In the genomic region with DNA sequence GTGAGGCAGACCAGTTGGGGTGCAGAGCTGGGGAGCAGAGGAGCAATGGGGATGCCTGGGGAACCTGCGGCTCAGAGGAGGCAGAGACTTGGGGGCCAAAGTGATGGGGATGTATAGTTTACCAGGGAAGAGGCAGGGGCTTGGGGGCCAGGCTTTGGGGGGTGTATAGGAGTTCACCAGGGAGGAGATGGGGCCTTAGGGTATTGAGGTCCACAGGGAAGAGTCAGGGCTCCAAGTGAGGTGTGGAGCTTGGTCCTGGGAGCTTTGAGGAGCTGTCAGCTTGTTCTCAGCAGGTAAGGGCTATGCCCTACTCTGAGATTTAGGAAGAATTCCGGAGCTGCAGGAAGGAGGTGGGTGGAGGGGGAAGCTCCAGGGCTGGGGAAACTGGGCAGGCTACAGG, we compare ENCODE assay signal across 29 cellular contexts. TPM values are rescaled to one million over a fixed set of nuclear protein-coding genes. Genes with fewer than 3 reads are reported as not detected.
A peak's percentile ranks its signal among the peaks of the same experiment; 100 is the strongest.
DNase-seq lines count a peak whose midpoint lies in the region; ATAC-seq and TF ChIP-seq lines count a peak whose summit lies in the region.
"Had no signal": no experiment of that assay in that cellular context is flagged by ENCODE, and none has a peak within 500 bp of the region (broad histone marks: within the 10 kb centered on the region; RNA-seq: fewer than 3 reads in every experiment).

No MANE protein-coding gene starts in this region.

- H3K27ac Mint-ChIP-seq in activated naive CD4-positive, alpha-beta T cell treated with anti-CD3 and anti-CD28 coated beads, Interleukin-2, amount 10 ng/mL, durations not matched to agents 7 days and 5 days: peak overlapping the region; percentile 37
- H3K27ac Mint-ChIP-seq in activated B cell treated with CpG ODN at 0.5 μM for 24 hours: peak overlapping the region; percentile 41
- H3K27ac Mint-ChIP-seq in naive thymus-derived CD4-positive, alpha-beta T cell: peak overlapping the region in 4 of 9 donors; percentile 12 to 88 (median 44)
- H3K27ac Mint-ChIP-seq in stimulated activated naive B cell treated with anti-CD40 and anti-IgM and Interleukin-4, amounts not matched to agents 10 μg/mL and 1 μg/mL and 100 μg/mL, for 72 hours: peak overlapping the region; percentile 34
- H3K27ac Mint-ChIP-seq: activated CD4-positive, alpha-beta T cell treated with anti-CD3 and anti-CD28 coated beads, Interleukin-2, amount 10 ng/mL, durations not matched to agents 24 days and 14 days; mesothelial cell of epicardium; natural killer cell treated with Interleukin-12 subunit alpha and Interleukin-12 subunit beta and Interleukin-15 and Interleukin-18, amount 100 ng/mL, for 72 hours had no signal

- no peaks in the 10 kb centered on the region for H3K4me1 ChIP-seq in naive thymus-derived CD4-positive, alpha-beta T cell (ENCODE audit: control insufficient read depth in 2 of 2, insufficient read depth in 2 of 2, low read length in 2 of 2)
- H3K4me1 ChIP-seq: colonic mucosa had no signal

- CTCF ChIA-PET in activated naive CD4-positive, alpha-beta T cell treated with anti-CD3 and anti-CD28 coated beads, Interleukin-2, amount 10 ng/mL, durations not matched to agents 7 days and 5 days (lab: Charles Lee): interaction anchor here (2.2 kb wide), 1 partner anchor 13 kb away, joined by 7 read pairs; no protein-coding TSS in a partner anchor
- CTCF ChIA-PET in activated B cell treated with CpG ODN at 0.5 μM for 24 hours (lab: Charles Lee): no interaction called here
- CTCF ChIA-PET in naive thymus-derived CD4-positive, alpha-beta T cell (lab: Charles Lee): no interaction called here

- peaks cover 23% of the 10 kb centered on the region for H3K36me3 Mint-ChIP-seq in activated naive CD4-positive, alpha-beta T cell treated with anti-CD3 and anti-CD28 coated beads, Interleukin-2, amount 10 ng/mL, durations not matched to agents 7 days and 5 days
- H3K36me3 Mint-ChIP-seq in activated B cell treated with CpG ODN at 0.5 μM for 24 hours (ENCODE audit: low read depth): peaks cover 37% of the 10 kb centered on the region
- H3K36me3 Mint-ChIP-seq in naive thymus-derived CD4-positive, alpha-beta T cell: peaks cover 0 to 19% (median 4%) of the 10 kb centered on the region in 5 donors
- peaks cover 26 to 28% of the 10 kb centered on the region in 2 donors for H3K36me3 Mint-ChIP-seq in stimulated activated naive B cell treated with anti-CD40 and anti-IgM and Interleukin-4, amounts not matched to agents 10 μg/mL and 1 μg/mL and 100 μg/mL, for 72 hours
- H3K36me3 Mint-ChIP-seq: natural killer cell treated with Interleukin-12 subunit alpha and Interleukin-12 subunit beta and Interleukin-15 and Interleukin-18, amount 100 ng/mL, for 72 hours had no signal

- no peaks in the 10 kb centered on the region for H3K27me3 ChIP-seq in naive thymus-derived CD4-positive, alpha-beta T cell (ENCODE audit: control insufficient read depth in 2 of 2, insufficient read depth in 2 of 2, low read length in 2 of 2)
- H3K27me3 ChIP-seq: colonic mucosa, tibial artery had no signal

- H3K36me3 ChIP-seq in naive thymus-derived CD4-positive, alpha-beta T cell (ENCODE audit: control insufficient read depth in 2 of 3, insufficient read depth in 3 of 3, low read length in 3 of 3): peaks cover 0 to 39% (median 0%) of the 10 kb centered on the region in 3 experiments
- H3K36me3 ChIP-seq: colonic mucosa had no signal

- intact Hi-C loops in activated B cell treated with CpG ODN at 0.5 μM for 24 hours (cut with micrococcal nuclease): no loop called here
- intact Hi-C loops in naive thymus-derived CD4-positive, alpha-beta T cell (cut with micrococcal nuclease): no loop called here

- no peak for ATAC-seq in activated B cell treated with CpG ODN at 0.5 μM for 24 hours (ENCODE audit: low read depth)
- no peak for ATAC-seq in naive thymus-derived CD4-positive, alpha-beta T cell
- no peak for ATAC-seq in stimulated activated naive B cell treated with anti-CD40 and anti-IgM and Interleukin-4, amounts not matched to agents 10 μg/mL and 1 μg/mL and 100 μg/mL, for 72 hours (replicated peaks)
- no peak for ATAC-seq in HG02840 (IDR thresholded peaks at IDR 0.05; ENCODE audit: low FRiP score, unreplicated experiment)
- no peak for ATAC-seq in HG02623 (IDR thresholded peaks at IDR 0.05; ENCODE audit: unreplicated experiment)
- ATAC-seq: activated T-cell treated with anti-CD3 and anti-CD28 coated beads, Interleukin-2, amount 50 U/mL, for 4 hours; stimulated activated naive CD8-positive, alpha-beta T cell treated with anti-CD3 and anti-CD28 coated beads, Interleukin-15, Interleukin-2, amounts not matched to agents 100 U/mL and 50 U/mL, for 24 hours had no signal

- no peak overlapping the region for H3K4me3 ChIP-seq in naive thymus-derived CD4-positive, alpha-beta T cell (ENCODE audit: low read length)
- H3K4me3 ChIP-seq: colonic mucosa, GM23248, tibial artery had no signal

- no peaks in the 10 kb centered on the region for H3K9me3 Mint-ChIP-seq in activated naive CD4-positive, alpha-beta T cell treated with anti-CD3 and anti-CD28 coated beads, Interleukin-2, amount 10 ng/mL, durations not matched to agents 7 days and 5 days
- no peaks in the 10 kb centered on the region for H3K9me3 Mint-ChIP-seq in activated B cell treated with CpG ODN at 0.5 μM for 24 hours
- H3K9me3 Mint-ChIP-seq in naive thymus-derived CD4-positive, alpha-beta T cell: no peaks in the 10 kb centered on the region
- no peaks in the 10 kb centered on the region for H3K9me3 Mint-ChIP-seq in stimulated activated naive B cell treated with anti-CD40 and anti-IgM and Interleukin-4, amounts not matched to agents 10 μg/mL and 1 μg/mL and 100 μg/mL, for 72 hours
- H3K9me3 Mint-ChIP-seq: activated CD4-positive, alpha-beta T cell treated with anti-CD3 and anti-CD28 coated beads, Interleukin-2, amount 10 ng/mL, durations not matched to agents 24 days and 14 days; activated T-cell treated with anti-CD3 and anti-CD28 coated beads, Interleukin-2, amount 50 U/mL, for 4 hours; CD8-positive, alpha-beta memory T cell; mesothelial cell of epicardium; natural killer cell treated with Interleukin-12 subunit alpha and Interleukin-12 subunit beta and Interleukin-15 and Interleukin-18, amount 100 ng/mL, for 72 hours had no signal

- no peak overlapping the region for H3K4me3 Mint-ChIP-seq in activated naive CD4-positive, alpha-beta T cell treated with anti-CD3 and anti-CD28 coated beads, Interleukin-2, amount 10 ng/mL, durations not matched to agents 7 days and 5 days
- no peak overlapping the region for H3K4me3 Mint-ChIP-seq in activated B cell treated with CpG ODN at 0.5 μM for 24 hours
- H3K4me3 Mint-ChIP-seq in naive thymus-derived CD4-positive, alpha-beta T cell: no peak overlapping the region
- no peak overlapping the region for H3K4me3 Mint-ChIP-seq in stimulated activated naive B cell treated with anti-CD40 and anti-IgM and Interleukin-4, amounts not matched to agents 10 μg/mL and 1 μg/mL and 100 μg/mL, for 72 hours
- H3K4me3 Mint-ChIP-seq: activated CD4-positive, alpha-beta T cell treated with anti-CD3 and anti-CD28 coated beads, Interleukin-2, amount 10 ng/mL, durations not matched to agents 24 days and 14 days; activated T-cell treated with anti-CD3 and anti-CD28 coated beads, Interleukin-2, amount 50 U/mL, for 4 hours; CD8-positive, alpha-beta memory T cell; mesothelial cell of epicardium; natural killer cell treated with Interleukin-12 subunit alpha and Interleukin-12 subunit beta and Interleukin-15 and Interleukin-18, amount 100 ng/mL, for 72 hours had no signal

- no peaks in the 10 kb centered on the region for H3K27me3 Mint-ChIP-seq in activated naive CD4-positive, alpha-beta T cell treated with anti-CD3 and anti-CD28 coated beads, Interleukin-2, amount 10 ng/mL, durations not matched to agents 7 days and 5 days
- H3K27me3 Mint-ChIP-seq in activated B cell treated with CpG ODN at 0.5 μM for 24 hours: no peaks in the 10 kb centered on the region
- no peaks in the 10 kb centered on the region for H3K27me3 Mint-ChIP-seq in naive thymus-derived CD4-positive, alpha-beta T cell
- H3K27me3 Mint-ChIP-seq in stimulated activated naive B cell treated with anti-CD40 and anti-IgM and Interleukin-4, amounts not matched to agents 10 μg/mL and 1 μg/mL and 100 μg/mL, for 72 hours: no peaks in the 10 kb centered on the region
- H3K27me3 Mint-ChIP-seq: activated CD4-positive, alpha-beta T cell treated with anti-CD3 and anti-CD28 coated beads, Interleukin-2, amount 10 ng/mL, durations not matched to agents 24 days and 14 days; CD8-positive, alpha-beta memory T cell; natural killer cell treated with Interleukin-12 subunit alpha and Interleukin-12 subunit beta and Interleukin-15 and Interleukin-18, amount 100 ng/mL, for 72 hours had no signal

- no peak for TF ChIP-seq CTCF in activated B cell treated with CpG ODN at 0.5 μM for 24 hours (IDR thresholded peaks at IDR 0.05)

- POLR2A ChIA-PET in activated B cell treated with CpG ODN at 0.5 μM for 24 hours (lab: Charles Lee): no interaction called here
- POLR2A ChIA-PET in naive thymus-derived CD4-positive, alpha-beta T cell (lab: Charles Lee): interaction anchor here (0.7 kb wide), 1 partner anchor 8 kb away, joined by 5 read pairs; no protein-coding TSS in a partner anchor

- DNase-seq in activated naive CD4-positive, alpha-beta T cell treated with anti-CD3 and anti-CD28 coated beads, Interleukin-2, amount 10 ng/mL, durations not matched to agents 7 days and 5 days: no peak
- DNase-seq in activated naive CD4-positive, alpha-beta T cell treated with anti-CD3 and anti-CD28 coated beads, Interleukin-2, amount 50 U/mL, for 16 hours: no peak
- no peak for DNase-seq in activated B cell treated with CpG ODN at 0.5 μM for 24 hours
- no peak for DNase-seq in naive thymus-derived CD4-positive, alpha-beta T cell
- no peak for DNase-seq in stimulated activated naive B cell treated with anti-CD40 and anti-IgM and Interleukin-4, amounts not matched to agents 10 μg/mL and 1 μg/mL and 100 μg/mL, for 72 hours
- no peak for DNase-seq in midbrain (lab: John Stamatoyannopoulos, UW)
- DNase-seq: activated CD4-positive, alpha-beta T cell treated with anti-CD3 and anti-CD28 coated beads, Interleukin-2, amount 10 ng/mL, durations not matched to agents 24 days and 14 days; activated T-cell treated with anti-CD3 and anti-CD28 coated beads, Interleukin-2, amount 50 U/mL, for 4 hours; anterior cingulate cortex; CD8-positive, alpha-beta memory T cell; colonic mucosa; DMS 273 treated with DMSO at 0.1 percent for 48 hours; effector CD8-positive, alpha-beta T cell; erythroblast; GM23248; Karpas-422; NCI-H1436; NCI-H2107; NCI-H446; NCI-H774; stimulated activated CD4-positive, alpha-beta T cell treated with anti-CD3 and anti-CD28 coated beads, Interleukin-15, amount 100 ng/mL, for 24 hours; stimulated activated naive CD8-positive, alpha-beta T cell treated with anti-CD3 and anti-CD28 coated beads, Interleukin-15, Interleukin-2, amounts not matched to agents 100 U/mL and 50 U/mL, for 24 hours; tibial artery had no signal

- H3K27ac ChIP-seq in naive thymus-derived CD4-positive, alpha-beta T cell (ENCODE audit: low read depth, low read length): peak overlapping the region; percentile 13
- H3K27ac ChIP-seq: colonic mucosa, GM23248, HL-60, tibial artery, VCaP had no signal

- no peaks in the 10 kb centered on the region for H3K4me1 Mint-ChIP-seq in activated naive CD4-positive, alpha-beta T cell treated with anti-CD3 and anti-CD28 coated beads, Interleukin-2, amount 10 ng/mL, durations not matched to agents 7 days and 5 days
- peaks cover 25% of the 10 kb centered on the region for H3K4me1 Mint-ChIP-seq in activated B cell treated with CpG ODN at 0.5 μM for 24 hours
- H3K4me1 Mint-ChIP-seq in naive thymus-derived CD4-positive, alpha-beta T cell: peaks cover 0 to 13% (median 0%) of the 10 kb centered on the region in 7 donors
- H3K4me1 Mint-ChIP-seq in stimulated activated naive B cell treated with anti-CD40 and anti-IgM and Interleukin-4, amounts not matched to agents 10 μg/mL and 1 μg/mL and 100 μg/mL, for 72 hours: peaks cover 24 to 47% of the 10 kb centered on the region in 2 donors
- H3K4me1 Mint-ChIP-seq: mesothelial cell of epicardium had no signal

- no peaks in the 10 kb centered on the region for H3K9me3 ChIP-seq in naive thymus-derived CD4-positive, alpha-beta T cell (ENCODE audit: control insufficient read depth in 2 of 3, low read length in 3 of 3)
- H3K9me3 ChIP-seq: colonic mucosa, tibial artery had no signal

RNA-seq across cellular contexts. Expression of a gene that starts 10.8 kb away (rescaled TPM):
- total RNA-seq in activated B cell treated with CpG ODN at 0.5 μM for 24 hours: 13.2 and 15.5 TPM in 2 replicates
- 10 to 100 TPM; 11.2 to 22.4 (median 20.6) TPM for total RNA-seq in naive thymus-derived CD4-positive, alpha-beta T cell
- polyA plus RNA-seq in naive thymus-derived CD4-positive, alpha-beta T cell: 10 to 100 TPM in 1 of 2 donors, 1 to 10 TPM in 1; 8.0 to 20.5 TPM

RNA-seq across cellular contexts. Expression of a gene that starts 20.0 kb away (rescaled TPM):
- 30.9 and 31.6 TPM in 2 replicates for total RNA-seq in activated B cell treated with CpG ODN at 0.5 μM for 24 hours
- 10 to 100 TPM; 28.1 to 81.0 (median 32.1) TPM for total RNA-seq in naive thymus-derived CD4-positive, alpha-beta T cell
- polyA plus RNA-seq in naive thymus-derived CD4-positive, alpha-beta T cell: 100 to 1,000 TPM; 101 to 105 TPM
